10 cellular contexts compared by ENCODE assay signal in genomic region chr6:31727034-31727716, GRCh38. TPM values are rescaled to one million over a fixed set of nuclear protein-coding genes. Genes with fewer than 3 reads are reported as not detected.
DNase-seq lines count a peak whose midpoint lies in the region; ATAC-seq and TF ChIP-seq lines count a peak whose summit lies in the region.
"Had no signal": no experiment of that assay in that cellular context is flagged by ENCODE, and none has a peak within 500 bp of the region (broad histone marks: within the 10 kb centered on the region; RNA-seq: fewer than 3 reads in every experiment).

No MANE protein-coding gene starts in this region.

- no peaks in the 10 kb centered on the region for H3K9me3 Mint-ChIP-seq in immature natural killer cell

- H3K4me1 Mint-ChIP-seq in immature natural killer cell = peaks cover 68 to 73% of the 10 kb centered on the region in 2 donors

- intact Hi-C loops in Right ventricle myocardium superior (cut with DNase I) = no loop called here
- intact Hi-C loops in left cardiac atrium (cut with DNase I) = no loop called here
- intact Hi-C loops in uterus (cut with DNase I; ENCODE audit: low total_unique reads) = no loop called here

- H3K36me3 ChIP-seq in uterus = no peaks in the 10 kb centered on the region

- no peak overlapping the region for H3K4me3 ChIP-seq in uterus

- TF ChIP-seq POLR2A in Raji (IDR thresholded peaks at IDR 0.05; ENCODE audit: insufficient read depth, low read depth, low read length) = peak; percentile 37; the same call in 1 of the 2 replicates
- TF ChIP-seq POLR2A in uterus (IDR thresholded peaks at IDR 0.05) = no peak

- ATAC-seq in Right ventricle myocardium superior (ENCODE audit: poor library complexity) (no peak), left cardiac atrium (no peak), HG03469 (IDR thresholded peaks at IDR 0.05; ENCODE audit: unreplicated experiment) (no peak), HG03045 (IDR thresholded peaks at IDR 0.05; ENCODE audit: unreplicated experiment) (no peak)

- peaks cover 0 to 6% (median 2%) of the 10 kb centered on the region in 3 donors for H3K27me3 Mint-ChIP-seq in immature natural killer cell (ENCODE audit: low read depth in 3 of 3)

- peaks cover 4 to 6% of the 10 kb centered on the region in 2 donors for H3K4me1 ChIP-seq in uterus

- no peaks in the 10 kb centered on the region for H3K9me3 ChIP-seq in uterus

- H3K27me3 ChIP-seq in uterus = no peaks in the 10 kb centered on the region

- H3K27ac ChIP-seq in uterus = peak overlapping the region; percentile 93 to 100

- DNase-seq in Right ventricle myocardium superior (peak; percentile 58), left cardiac atrium (no peak), immature natural killer cell (no peak), uterus (no peak)
- no peak for DNase-seq in central memory CD4-positive, alpha-beta T cell
- DNase-seq: DMS79 treated with DMSO at 0.1 percent for 48 hours had no signal

- no peak for TF ChIP-seq CTCF in uterus (IDR thresholded peaks at IDR 0.05)

- peak overlapping the region; percentile 74 to 86 (median 84) for H3K27ac Mint-ChIP-seq in immature natural killer cell

- peaks cover 3 to 35% (median 17%) of the 10 kb centered on the region in 3 donors for H3K36me3 Mint-ChIP-seq in immature natural killer cell

- H3K4me3 Mint-ChIP-seq in immature natural killer cell = peak overlapping the region; percentile 61 to 80 (median 71)

RNA-seq across cellular contexts. Expression of gene DDAH2, which starts 1.9 kb away (rescaled TPM):
- 32.9 TPM for total RNA-seq in Right ventricle myocardium superior
- 10 to 100 TPM; 55.6 to 56.2 TPM for total RNA-seq in left cardiac atrium
- 100 to 1,000 TPM in 1 of 3 donors, 10 to 100 TPM in 2; 58.5 to 112 (median 74.9) TPM for polyA plus RNA-seq in immature natural killer cell
- total RNA-seq in uterus = 100 to 1,000 TPM in 3 of 4 donors, 10 to 100 TPM in 1; 97.6 to 240 (median 158) TPM

RNA-seq across cellular contexts. Expression of gene MPIG6B, which starts 4.0 kb away (rescaled TPM):
- total RNA-seq in Right ventricle myocardium superior (0.13 TPM), left cardiac atrium (under 1 TPM; 0.39 to 0.41 TPM), uterus (under 1 TPM in 1 of 4 donors, not detected in 3; 0.49 TPM)
- 10 to 100 TPM in 1 of 3 donors, 1 to 10 TPM in 2; 2.6 to 10.9 (median 6.3) TPM for polyA plus RNA-seq in immature natural killer cell
- total RNA-seq: glomerular endothelial cell had no signal

RNA-seq across cellular contexts. Expression of gene LY6G6C, which starts 5.6 kb away (rescaled TPM):
- not detected for total RNA-seq in Right ventricle myocardium superior
- not detected for total RNA-seq in left cardiac atrium
- not detected for polyA plus RNA-seq in immature natural killer cell
- total RNA-seq in uterus = 1 to 10 TPM in 1 of 4 donors, not detected in 3; 1.4 TPM
- total RNA-seq: glomerular endothelial cell had no signal

RNA-seq across cellular contexts. Expression of gene CLIC1, which starts 9.2 kb away (rescaled TPM):
- total RNA-seq in Right ventricle myocardium superior (86.8 TPM), left cardiac atrium (100 to 1,000 TPM; 151 to 196 TPM), uterus (100 to 1,000 TPM; 173 to 328 (median 216) TPM)
- polyA plus RNA-seq in immature natural killer cell = 1,000 to 10,000 TPM; 1,179 to 1,674 (median 1,350) TPM

RNA-seq across cellular contexts. Expression of gene LY6G6D, which starts 12.0 kb away (rescaled TPM):
- total RNA-seq in Right ventricle myocardium superior = not detected
- total RNA-seq in left cardiac atrium = not detected
- polyA plus RNA-seq in immature natural killer cell = not detected
- 1 to 10 TPM in 1 of 4 donors, not detected in 3; 2.0 TPM for total RNA-seq in uterus
- total RNA-seq: glomerular endothelial cell had no signal
